In the genomic region with DNA sequence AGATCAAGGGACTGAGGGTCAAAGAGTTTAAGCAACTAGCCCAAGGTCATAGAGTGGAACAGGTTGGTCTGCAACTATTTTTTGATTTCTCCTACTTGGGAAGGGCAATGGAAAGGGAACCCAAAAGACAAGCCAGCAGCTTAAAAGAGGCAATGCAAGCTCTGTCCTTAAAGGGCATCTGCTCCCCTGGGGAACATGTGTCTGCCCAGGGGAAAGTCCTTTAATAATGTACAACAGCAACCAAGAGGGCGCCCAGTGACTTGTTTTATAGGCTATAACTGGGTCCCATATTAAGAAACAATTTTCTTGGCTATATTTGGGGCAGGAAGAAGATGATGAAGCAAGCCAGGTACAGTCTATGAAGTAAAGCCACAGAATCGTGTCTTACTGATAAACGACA, we compare ENCODE assay signal across 34 cellular contexts.
"Had no signal": no experiment of that assay in that cellular context is flagged by ENCODE, and none has a peak within 500 bp of the region (broad histone marks: within the 10 kb centered on the region; RNA-seq: fewer than 3 reads in every experiment).

No MANE protein-coding gene starts in this region.

- H3K4me1 ChIP-seq: esophagus muscularis mucosa, gastrocnemius medialis had no signal

- H3K27ac ChIP-seq: brain microvascular endothelial cell, esophagus muscularis mucosa, foreskin keratinocyte, gastrocnemius medialis, heart left ventricle, WERI-Rb-1 had no signal

- H3K36me3 ChIP-seq: brain microvascular endothelial cell, esophagus muscularis mucosa, gastrocnemius medialis, heart left ventricle, WERI-Rb-1 had no signal

- H3K27me3 ChIP-seq: brain microvascular endothelial cell, esophagus muscularis mucosa, foreskin keratinocyte, gastrocnemius medialis had no signal

- DNase-seq: activated B cell treated with CpG ODN at 0.5 μM for 24 hours; activated CD4-positive, alpha-beta T cell treated with anti-CD3 and anti-CD28 coated beads for 48 hours; activated CD4-positive, alpha-beta T cell treated with anti-CD3 and anti-CD28 coated beads, Interleukin-2, amount 50 U/mL, for 1 hour; activated CD4-positive, alpha-beta T cell treated with anti-CD3 and anti-CD28 coated beads, Interleukin-2, amount 50 U/mL, for 48 hours; activated CD8-positive, alpha-beta memory T cell treated with anti-CD3 and anti-CD28 coated beads for 24 hours; activated CD8-positive, alpha-beta T cell treated with anti-CD3 and anti-CD28 coated beads for 36 hours; activated gamma-delta T cell; activated naive CD4-positive, alpha-beta T cell; activated naive CD4-positive, alpha-beta T cell treated with anti-CD3 and anti-CD28 coated beads, Interleukin-2, amount 10 ng/mL, durations not matched to agents 7 days and 5 days; activated naive CD8-positive, alpha-beta T cell treated with anti-CD3 and anti-CD28 coated beads, Interleukin-2, amount 10 ng/mL, durations not matched to agents 7 days and 5 days; activated T-cell treated with anti-CD3 and anti-CD28 coated beads, Interleukin-2, amount 50 U/mL, for 4 hours; amniotic stem cell; anterior cingulate cortex; brain microvascular endothelial cell; cortex of kidney; dermis blood vessel endothelial cell; effector CD4-positive, alpha-beta T cell; effector memory CD8-positive, alpha-beta T cell; erythroblast; foreskin keratinocyte; gastrocnemius medialis; glutamatergic neuron; heart left ventricle; T-helper 1 cell; T-helper 17 cell; T1000; WERI-Rb-1 had no signal

- H3K27ac Mint-ChIP-seq: activated B cell treated with CpG ODN at 0.5 μM for 24 hours; activated CD8-positive, alpha-beta T cell treated with anti-CD3 and anti-CD28 coated beads for 36 hours; activated naive CD4-positive, alpha-beta T cell treated with anti-CD3 and anti-CD28 coated beads, Interleukin-2, amount 10 ng/mL, durations not matched to agents 7 days and 5 days; activated naive CD4-positive, alpha-beta T cell treated with anti-CD3 and anti-CD28 coated beads, Interleukin-2, amount 50 U/mL, for 72 hours; activated naive CD8-positive, alpha-beta T cell treated with anti-CD3 and anti-CD28 coated beads, Interleukin-2, amount 10 ng/mL, durations not matched to agents 7 days and 5 days; effector memory CD8-positive, alpha-beta T cell; T-helper 17 cell; T-helper 2 cell treated with Interferon-gamma antibody and Interleukin-4, amounts not matched to agents 5 μg/mL and 100 μg/mL, for 36 hours had no signal

- H3K36me3 Mint-ChIP-seq: activated naive CD4-positive, alpha-beta T cell treated with anti-CD3 and anti-CD28 coated beads, Interleukin-2, amount 10 ng/mL, durations not matched to agents 7 days and 5 days had no signal

- FAIRE-seq: astrocyte, bronchial epithelial cell, colon had no signal

- H3K9me3 Mint-ChIP-seq: activated B cell treated with CpG ODN at 0.5 μM for 24 hours; activated CD8-positive, alpha-beta T cell treated with anti-CD3 and anti-CD28 coated beads for 36 hours; activated naive CD4-positive, alpha-beta T cell treated with anti-CD3 and anti-CD28 coated beads, Interleukin-2, amount 10 ng/mL, durations not matched to agents 7 days and 5 days; activated T-cell treated with anti-CD3 and anti-CD28 coated beads, Interleukin-2, amount 50 U/mL, for 4 hours; effector memory CD8-positive, alpha-beta T cell; T-helper 2 cell treated with Interferon-gamma antibody and Interleukin-4, amounts not matched to agents 5 μg/mL and 100 μg/mL, for 36 hours had no signal

- H3K9me3 ChIP-seq: esophagus muscularis mucosa, gastrocnemius medialis, heart left ventricle had no signal

- H3K27me3 Mint-ChIP-seq: activated B cell treated with CpG ODN at 0.5 μM for 24 hours; activated naive CD8-positive, alpha-beta T cell treated with anti-CD3 and anti-CD28 coated beads, Interleukin-2, amount 10 ng/mL, durations not matched to agents 7 days and 5 days; effector memory CD8-positive, alpha-beta T cell; T-helper 17 cell had no signal

- ATAC-seq: activated CD4-positive, CD25-positive, alpha-beta regulatory T cell treated with anti-CD3 and anti-CD28 coated beads, Interleukin-2, amount 50 U/mL, for 24 hours; activated CD8-positive, alpha-beta T cell treated with anti-CD3 and anti-CD28 coated beads for 36 hours; activated naive CD4-positive, alpha-beta T cell treated with anti-CD3 and anti-CD28 coated beads, Interleukin-2, amount 50 U/mL, for 72 hours; activated T-cell treated with anti-CD3 and anti-CD28 coated beads, Interleukin-2, amount 50 U/mL, for 4 hours; effector memory CD8-positive, alpha-beta T cell; gastrocnemius medialis; T-helper 17 cell had no signal

- H3K4me3 Mint-ChIP-seq: activated B cell treated with CpG ODN at 0.5 μM for 24 hours; activated CD8-positive, alpha-beta T cell treated with anti-CD3 and anti-CD28 coated beads for 36 hours; activated naive CD4-positive, alpha-beta T cell treated with anti-CD3 and anti-CD28 coated beads, Interleukin-2, amount 10 ng/mL, durations not matched to agents 7 days and 5 days; activated naive CD8-positive, alpha-beta T cell treated with anti-CD3 and anti-CD28 coated beads, Interleukin-2, amount 10 ng/mL, durations not matched to agents 7 days and 5 days; activated T-cell treated with anti-CD3 and anti-CD28 coated beads, Interleukin-2, amount 50 U/mL, for 4 hours; effector memory CD8-positive, alpha-beta T cell; T-helper 17 cell; T-helper 2 cell treated with Interferon-gamma antibody and Interleukin-4, amounts not matched to agents 5 μg/mL and 100 μg/mL, for 36 hours had no signal

- H3K4me1 Mint-ChIP-seq: activated B cell treated with CpG ODN at 0.5 μM for 24 hours, T-helper 17 cell had no signal

- H3K4me3 ChIP-seq: esophagus muscularis mucosa, gastrocnemius medialis, heart left ventricle had no signal
